8 cellular contexts compared by ENCODE assay signal in the genomic region with DNA sequence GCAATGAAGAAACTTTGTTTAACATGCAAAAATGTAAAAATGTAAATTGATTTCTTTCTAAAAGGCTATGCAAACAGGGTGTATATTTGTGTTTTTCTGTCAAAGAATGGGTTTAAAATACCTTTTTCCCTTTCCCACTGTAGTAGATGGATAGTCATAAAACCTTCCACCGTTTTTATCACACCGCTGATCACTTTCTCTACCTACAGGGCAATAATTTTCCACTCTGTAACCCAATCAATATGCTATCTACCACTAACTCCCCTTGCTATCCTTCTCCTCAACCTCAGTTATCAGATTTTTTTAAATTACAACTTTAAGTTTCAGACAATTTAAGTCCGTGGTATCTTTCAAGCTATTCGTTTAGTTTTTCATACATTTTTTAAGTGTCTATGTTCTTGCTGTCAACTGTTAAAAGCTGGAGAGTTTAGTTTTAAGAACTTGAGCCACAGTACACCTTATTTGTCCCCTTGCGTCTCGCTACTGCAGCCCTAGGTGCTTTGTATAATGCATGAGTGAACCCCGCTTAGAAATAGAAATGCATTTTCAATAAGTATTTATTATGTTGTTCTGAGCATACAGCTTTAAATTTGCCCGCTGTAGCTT.
DNase-seq lines count a peak whose midpoint lies in the region; ATAC-seq and TF ChIP-seq lines count a peak whose summit lies in the region.

No MANE protein-coding gene starts in this region.

- H3K27ac Mint-ChIP-seq in glutamatergic neuron (ENCODE audit: unreplicated experiment): peak overlapping the region; percentile 99
- H3K27ac Mint-ChIP-seq in stimulated activated memory B cell treated with anti-CD40 and anti-IgM and Interleukin-4, amounts not matched to agents 10 μg/mL and 1 μg/mL and 100 μg/mL, for 72 hours: peak overlapping the region; percentile 91

- no peaks in the 10 kb centered on the region for H3K27me3 ChIP-seq in WERI-Rb-1 (ENCODE audit: insufficient read depth, low read depth, severe bottlenecking)

- TF ChIP-seq CTCF in WERI-Rb-1 (IDR thresholded peaks at IDR 0.05; ENCODE audit: low read depth, low read length): no peak
- TF ChIP-seq CTCF in glutamatergic neuron (IDR thresholded peaks at IDR 0.05; ENCODE audit: partially characterized antibody, unreplicated experiment): no peak

- no peaks in the 10 kb centered on the region for H3K36me3 Mint-ChIP-seq in glutamatergic neuron (ENCODE audit: unreplicated experiment)
- no peaks in the 10 kb centered on the region for H3K36me3 Mint-ChIP-seq in stimulated activated memory B cell treated with anti-CD40 and anti-IgM and Interleukin-4, amounts not matched to agents 10 μg/mL and 1 μg/mL and 100 μg/mL, for 72 hours

- peak overlapping the region; percentile 96 for H3K4me3 ChIP-seq in WERI-Rb-1 (ENCODE audit: low read depth, low read length)

- H3K36me3 ChIP-seq in WERI-Rb-1: no peaks in the 10 kb centered on the region

- peaks cover 13% of the 10 kb centered on the region for H3K27me3 Mint-ChIP-seq in glutamatergic neuron (ENCODE audit: unreplicated experiment)
- H3K27me3 Mint-ChIP-seq in stimulated activated memory B cell treated with anti-CD40 and anti-IgM and Interleukin-4, amounts not matched to agents 10 μg/mL and 1 μg/mL and 100 μg/mL, for 72 hours: no peaks in the 10 kb centered on the region

- ATAC-seq in stimulated activated memory B cell treated with anti-CD40 and anti-IgM and Interleukin-4, amounts not matched to agents 10 μg/mL and 1 μg/mL and 100 μg/mL, for 72 hours: no peak
- no peak for ATAC-seq in HG03196 (IDR thresholded peaks at IDR 0.05; ENCODE audit: unreplicated experiment)

- H3K9me3 ChIP-seq in WERI-Rb-1 (ENCODE audit: severe bottlenecking): no peaks in the 10 kb centered on the region

- peaks cover 7% of the 10 kb centered on the region for H3K9me3 Mint-ChIP-seq in glutamatergic neuron (ENCODE audit: unreplicated experiment)
- no peaks in the 10 kb centered on the region for H3K9me3 Mint-ChIP-seq in stimulated activated memory B cell treated with anti-CD40 and anti-IgM and Interleukin-4, amounts not matched to agents 10 μg/mL and 1 μg/mL and 100 μg/mL, for 72 hours

- H3K27ac ChIP-seq in WERI-Rb-1: peak overlapping the region; percentile 97

- H3K4me3 Mint-ChIP-seq in glutamatergic neuron (ENCODE audit: unreplicated experiment): peak overlapping the region; percentile 94
- peak overlapping the region; percentile 86 for H3K4me3 Mint-ChIP-seq in stimulated activated memory B cell treated with anti-CD40 and anti-IgM and Interleukin-4, amounts not matched to agents 10 μg/mL and 1 μg/mL and 100 μg/mL, for 72 hours

- peaks cover 30% of the 10 kb centered on the region for H3K4me1 Mint-ChIP-seq in glutamatergic neuron (ENCODE audit: low read depth, unreplicated experiment)
- H3K4me1 Mint-ChIP-seq in stimulated activated memory B cell treated with anti-CD40 and anti-IgM and Interleukin-4, amounts not matched to agents 10 μg/mL and 1 μg/mL and 100 μg/mL, for 72 hours: peaks cover 44% of the 10 kb centered on the region

- peak; percentile 51 for DNase-seq in NCI-H2227 treated with DMSO at 0.1 percent for 48 hours (lab: John Stamatoyannopoulos, UW)
- no peak for DNase-seq in NCI-H2227 (lab: John Stamatoyannopoulos, UW; ENCODE audit: unreplicated experiment)
- no peak for DNase-seq in WERI-Rb-1
- no peak for DNase-seq in glutamatergic neuron
- DNase-seq in occipital lobe (lab: John Stamatoyannopoulos, UW): no peak
- no peak for DNase-seq in GM19238 (ENCODE audit: insufficient read length, low spot score)
